Comparison of ENCODE assay signal across 8 cellular contexts in the genomic region with DNA sequence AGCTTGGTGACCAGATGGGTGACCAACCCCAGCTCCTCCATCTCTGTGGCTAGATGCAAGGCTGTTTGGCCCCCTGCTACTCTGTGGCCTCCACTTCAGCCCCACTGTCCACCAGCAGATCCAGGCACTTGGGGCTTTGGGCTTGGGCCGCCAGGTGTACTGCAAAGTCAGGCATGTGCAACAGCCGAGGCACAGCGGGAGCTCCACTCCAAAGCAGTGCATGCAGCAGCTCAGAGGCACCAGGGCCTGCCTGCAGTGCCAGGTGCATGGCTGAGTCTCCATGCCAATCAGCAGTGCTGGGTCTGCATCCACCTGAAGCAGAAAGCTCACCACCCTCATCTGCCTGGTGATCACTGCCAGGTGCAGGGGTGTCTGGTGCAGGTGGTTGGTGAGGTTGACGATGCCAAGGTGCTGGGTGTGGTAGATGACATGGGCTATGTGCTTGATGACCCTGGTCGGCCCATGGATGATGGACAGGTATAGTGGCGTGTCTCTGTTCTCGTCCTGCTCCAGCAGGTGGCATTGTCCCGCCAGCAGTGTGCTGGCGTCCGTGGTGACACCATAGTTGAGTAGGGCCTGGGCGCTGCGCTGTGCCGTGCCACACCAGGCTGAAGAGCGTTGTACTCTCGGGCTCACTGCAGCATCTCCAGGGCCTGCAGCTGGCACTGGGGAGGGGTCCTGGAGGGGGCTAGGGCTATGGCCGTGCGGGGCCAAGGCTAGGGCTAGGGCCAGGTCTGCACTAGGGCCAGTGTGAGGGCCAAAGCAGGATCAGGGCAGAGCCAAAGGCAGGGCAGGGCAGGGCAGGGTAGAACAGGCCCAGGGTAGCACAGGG. TPM values are rescaled to one million over a fixed set of nuclear protein-coding genes. Genes with fewer than 3 reads are reported as not detected.
DNase-seq lines count a peak whose midpoint lies in the region; ATAC-seq, FAIRE-seq and TF ChIP-seq lines count a peak whose summit lies in the region.
"Had no signal": no experiment of that assay in that cellular context is flagged by ENCODE, and none has a peak within 500 bp of the region (broad histone marks: within the 10 kb centered on the region; RNA-seq: fewer than 3 reads in every experiment).

No MANE protein-coding gene starts in this region.

- H3K27ac ChIP-seq in WERI-Rb-1: no peak overlapping the region
- peak overlapping the region in 3 of 4 donors; percentile 10 to 39 (median 18) for H3K27ac ChIP-seq in pancreas
- H3K27ac ChIP-seq in SJCRH30: no peak overlapping the region
- H3K27ac ChIP-seq: SK-N-MC had no signal

- no peak for TF ChIP-seq POLR2A in GM12892 (IDR thresholded peaks at IDR 0.05; ENCODE audit: low read depth, low read length)

- H3K36me3 ChIP-seq in WERI-Rb-1 (no peaks in the 10 kb centered on the region), pancreas (no peaks in the 10 kb centered on the region), SJCRH30 (no peaks in the 10 kb centered on the region)

- H3K4me1 ChIP-seq in pancreas: peaks cover 9 to 17% (median 11%) of the 10 kb centered on the region in 3 donors
- no peaks in the 10 kb centered on the region for H3K4me1 ChIP-seq in SJCRH30

- DNase-seq in GM12892 (ENCODE audit: insufficient read length): no peak
- DNase-seq in NAMALWA (ENCODE audit: low spot score): peak; percentile 9
- DNase-seq in WERI-Rb-1: peak; percentile 62
- peak; percentile 70 to 91 (median 80) for DNase-seq in pancreas
- no peak for DNase-seq in SJCRH30

- TF ChIP-seq CTCF in WERI-Rb-1 (IDR thresholded peaks at IDR 0.05; ENCODE audit: low read depth, low read length) (peak; percentile 90), pancreas (IDR thresholded peaks at IDR 0.05) (peak in 3 of 4 donors; percentile 26 to 34 (median 28))

- FAIRE-seq in GM12892 (lab: Jason Lieb, UNC): peak; percentile 79
- no peak for FAIRE-seq in pancreas (lab: Jason Lieb, UNC)

- H3K4me3 ChIP-seq in WERI-Rb-1 (ENCODE audit: low read depth, low read length) (no peak overlapping the region), pancreas (no peak overlapping the region), SJCRH30 (no peak overlapping the region)
- H3K4me3 ChIP-seq: SK-N-MC had no signal

- intact Hi-C loops in pancreas (cut with DNase I): loop anchor here in 1 of 3 donors (5.0 kb wide), 1 partner anchor 145 kb away; no protein-coding TSS in a partner anchor

- H3K9me3 ChIP-seq in WERI-Rb-1 (ENCODE audit: severe bottlenecking) (no peaks in the 10 kb centered on the region), pancreas (no peaks in the 10 kb centered on the region), SJCRH30 (replicated peaks) (no peaks in the 10 kb centered on the region)

- H3K27me3 ChIP-seq in WERI-Rb-1 (ENCODE audit: insufficient read depth, low read depth, severe bottlenecking) (no peaks in the 10 kb centered on the region), pancreas (no peaks in the 10 kb centered on the region), SJCRH30 (no peaks in the 10 kb centered on the region)

- ATAC-seq in pancreas: peak; percentile 82 to 91 (median 86)
- ATAC-seq in HG03521 (IDR thresholded peaks at IDR 0.05; ENCODE audit: unreplicated experiment): no peak
- no peak for ATAC-seq in HG03460 (IDR thresholded peaks at IDR 0.05; ENCODE audit: unreplicated experiment)

- 42 to 45% methylated on average over 17 of the region's 17 CpGs for WGBS in pancreas, 2 donors

RNA-seq across cellular contexts. Expression of a gene that starts 1.0 kb away (rescaled TPM):
- not detected for polyA plus RNA-seq in GM12892 (2012; ENCODE audit: missing spikeins)
- total RNA-seq in pancreas: 1 to 10 TPM; 2.8 to 5.2 (median 3.6) TPM
- polyA plus RNA-seq in pancreas: 1 to 10 TPM in 1 of 2 donors, under 1 TPM in 1; 0.38 to 1.6 TPM
- total RNA-seq in SJCRH30 (2014; rRNA removed; shearing (Covaris generic)): not detected in 2 replicates

Comparison
In these comparisons a context has a peak if more than half of its experiments do, and no peak if none do; other contexts are left out.
1. DNase-seq: peak in NAMALWA (single experiment), WERI-Rb-1 (single experiment) and pancreas (6 of 6); none in GM12892 (single experiment) and SJCRH30 (0 of 2).
2. H3K27ac ChIP-seq: peak in pancreas (3 of 4); none in WERI-Rb-1 (single experiment) and SJCRH30 (single experiment).
3. ATAC-seq: peak in pancreas (4 of 4); none in HG03521 (single experiment) and HG03460 (single experiment).